8 cellular contexts compared by ENCODE assay signal in the genomic region with DNA sequence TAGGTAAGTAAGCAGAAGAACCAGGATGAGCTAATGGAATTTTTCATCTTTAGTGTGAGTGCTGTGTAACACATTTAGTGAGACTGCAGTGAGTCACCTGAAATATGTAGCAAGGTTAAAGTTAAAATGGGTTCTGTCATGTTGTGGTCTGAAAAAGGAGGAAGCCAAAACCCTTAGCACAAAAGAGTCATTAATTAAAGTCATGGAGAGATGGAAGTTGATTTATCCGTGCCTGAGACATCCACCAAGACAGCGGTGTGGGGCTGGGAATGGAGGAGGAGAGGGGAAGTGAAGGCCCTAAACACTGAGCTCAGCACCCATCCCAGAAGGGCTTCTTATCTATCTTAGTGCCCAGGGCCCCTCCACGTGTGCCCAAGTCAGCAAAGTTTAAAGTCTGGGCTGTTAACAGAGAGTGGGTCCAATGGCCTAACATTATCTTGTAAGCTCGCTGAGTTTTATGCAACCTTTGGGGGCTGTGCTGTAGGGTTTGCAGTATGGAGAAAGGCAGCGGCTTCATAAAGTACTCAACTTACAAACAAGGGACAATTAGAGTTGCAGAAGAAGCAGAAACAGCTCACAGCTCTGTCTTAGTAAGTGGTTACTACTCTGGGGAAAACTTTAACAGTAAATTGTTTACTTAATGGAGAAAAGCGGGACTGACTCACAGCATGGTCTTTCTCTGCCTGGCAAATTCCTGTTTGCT. TPM values are rescaled to one million over a fixed set of nuclear protein-coding genes. Genes with fewer than 3 reads are reported as not detected.
DNase-seq lines count a peak whose midpoint lies in the region; ATAC-seq and TF ChIP-seq lines count a peak whose summit lies in the region.

No MANE protein-coding gene starts in this region.

- no peaks in the 10 kb centered on the region for H3K36me3 ChIP-seq in body of pancreas (replicated peaks in 1 of 2; ENCODE audit: insufficient read depth in 1 of 2, low read depth in 2 of 2)

- peaks cover 10% of the 10 kb centered on the region for H3K4me1 ChIP-seq in body of pancreas

- ATAC-seq in body of pancreas, result peak; percentile 73
- ATAC-seq in GM18498 (IDR thresholded peaks at IDR 0.05; ENCODE audit: unreplicated experiment), result no peak

- 63 to 77% methylated on average over 6 of the region's 6 CpGs for WGBS in body of pancreas, 2 donors

- peak; percentile 63 for DNase-seq in CD1c-positive myeloid dendritic cell (ENCODE audit: extremely low spot score)
- DNase-seq in NB4 (ENCODE audit: low read depth), result peak; percentile 68
- DNase-seq in body of pancreas, result no peak
- DNase-seq in myocyte (ENCODE audit: low read depth), result peak; percentile 38
- no peak for DNase-seq in DMS153 (lab: John Stamatoyannopoulos, UW)
- no peak for DNase-seq in amniotic stem cell (lab: John Stamatoyannopoulos, UW)
- no peak for DNase-seq in NCI-H82 treated with DMSO at 0.1 percent for 48 hours (lab: John Stamatoyannopoulos, UW; ENCODE audit: unreplicated experiment)

- intact Hi-C loops in body of pancreas (cut with DNase I), result no loop called here

- no peak overlapping the region for H3K4me3 ChIP-seq in NB4 (ENCODE audit: low read depth, low read length)
- H3K4me3 ChIP-seq in body of pancreas, result no peak overlapping the region

- no peaks in the 10 kb centered on the region for H3K9me3 ChIP-seq in body of pancreas

- TF ChIP-seq CTCF in NB4 (IDR thresholded peaks at IDR 0.05; ENCODE audit: low read depth, low read length), result no peak
- TF ChIP-seq CTCF in body of pancreas (IDR thresholded peaks at IDR 0.05), result no peak

- H3K27me3 ChIP-seq in body of pancreas, result no peaks in the 10 kb centered on the region

- no peak for TF ChIP-seq POLR2A in NB4 (IDR thresholded peaks at IDR 0.05; ENCODE audit: extremely low read depth, insufficient read length)
- no peak for TF ChIP-seq POLR2A in body of pancreas (IDR thresholded peaks at IDR 0.05)

- H3K27ac ChIP-seq in body of pancreas, result peak overlapping the region in 2 of 4 donors; percentile 13 to 49

RNA-seq across cellular contexts. Expression of a gene that starts 9.3 kb away (rescaled TPM):
- 10 to 100 TPM; 59.7 to 62.3 TPM for total RNA-seq in body of pancreas
- 13.8 and 20.2 TPM in 2 replicates for total RNA-seq in myocyte
- polyA plus RNA-seq in myocyte (2012), result 13.0 TPM

RNA-seq across cellular contexts. Expression of a gene that starts 45.7 kb away (rescaled TPM):
- 1 to 10 TPM; 1.8 to 7.6 TPM for total RNA-seq in body of pancreas
- 2.3 and 2.5 TPM in 2 replicates for total RNA-seq in myocyte
- polyA plus RNA-seq in myocyte (2012), result 5.4 TPM

Comparison
In these comparisons a context has a peak if more than half of its experiments do, and no peak if none do; other contexts are left out.
1. DNase-seq: peak in CD1c-positive myeloid dendritic cell (single experiment), NB4 (single experiment) and myocyte (single experiment); none in body of pancreas (0 of 4), DMS153 (single experiment), amniotic stem cell (single experiment) and NCI-H82 treated with DMSO at 0.1 percent for 48 hours (single experiment).